8 cellular contexts compared by ENCODE assay signal in genomic region chr14:77133718-77134338, GRCh38. TPM values are rescaled to one million over a fixed set of nuclear protein-coding genes. Genes with fewer than 3 reads are reported as not detected.
DNase-seq lines count a peak whose midpoint lies in the region; ATAC-seq, FAIRE-seq and TF ChIP-seq lines count a peak whose summit lies in the region.

No MANE protein-coding gene starts in this region.

- H3K9me3 ChIP-seq in small intestine (ENCODE audit: control insufficient read depth, low read depth) (no peaks in the 10 kb centered on the region), esophagus muscularis mucosa (no peaks in the 10 kb centered on the region)

- H3K27me3 ChIP-seq in small intestine (ENCODE audit: control insufficient read depth in 2 of 2, insufficient read depth in 2 of 2, low read length in 2 of 2): peaks cover 3 to 17% of the 10 kb centered on the region in 2 donors
- H3K27me3 ChIP-seq in esophagus muscularis mucosa: peaks cover 0 to 94% (median 20%) of the 10 kb centered on the region in 4 donors

- no peaks in the 10 kb centered on the region for H3K36me3 ChIP-seq in small intestine (ENCODE audit: control insufficient read depth in 2 of 2, insufficient read depth in 2 of 2, low read length in 2 of 2)
- no peaks in the 10 kb centered on the region for H3K36me3 ChIP-seq in esophagus muscularis mucosa

- no peak for TF ChIP-seq CTCF in esophagus muscularis mucosa (IDR thresholded peaks at IDR 0.05)

- H3K27ac ChIP-seq in small intestine (ENCODE audit: low read depth in 1 of 2, low read length in 1 of 2): no peak overlapping the region
- no peak overlapping the region for H3K27ac ChIP-seq in esophagus muscularis mucosa (replicated peaks in 1 of 4)

- TF ChIP-seq EP300 in esophagus muscularis mucosa (IDR thresholded peaks at IDR 0.05): no peak

- DNase-seq in LoVo (ENCODE audit: low spot score) (peak; percentile 49), activated T-cell treated with anti-CD3 and anti-CD28 coated beads for 48 hours (ENCODE audit: low read depth) (peak; percentile 51), germinal center (ENCODE audit: low spot score) (peak; percentile 83), small intestine (peak; percentile 36), DMS79 (lab: John Stamatoyannopoulos, UW) (no peak), NCI-H774 (lab: John Stamatoyannopoulos, UW) (no peak), esophagus muscularis mucosa (ENCODE audit: extremely low spot score) (no peak)

- FAIRE-seq in small intestine (lab: Jason Lieb, UNC): no peak

- no peak overlapping the region for H3K4me3 ChIP-seq in small intestine (ENCODE audit: low read depth in 1 of 2, low read length in 2 of 2)
- no peak overlapping the region for H3K4me3 ChIP-seq in esophagus muscularis mucosa

- intact Hi-C loops in esophagus muscularis mucosa (cut with DNase I): no loop called here

- H3K4me1 ChIP-seq in small intestine (ENCODE audit: control insufficient read depth in 2 of 2, insufficient read depth in 1 of 2, low read depth in 1 of 2, low read length in 1 of 2) (no peaks in the 10 kb centered on the region), esophagus muscularis mucosa (no peaks in the 10 kb centered on the region)

- no peak for TF ChIP-seq POLR2A in esophagus muscularis mucosa (IDR thresholded peaks at IDR 0.05; ENCODE audit: low read depth)

- ATAC-seq in GM19351 (IDR thresholded peaks at IDR 0.05; ENCODE audit: unreplicated experiment): peak; percentile 57

- 6 to 8% (median 7%) methylated on average over 22 of the region's 22 CpGs for WGBS in small intestine, 3 donors
- 6% methylated on average over 13 of the region's 22 CpGs for WGBS in esophagus muscularis mucosa

RNA-seq across cellular contexts. Expression of gene ZDHHC22, which starts 7.8 kb away (rescaled TPM):
- under 1 TPM in 1 of 3 donors, not detected in 2; 0.33 TPM for polyA plus RNA-seq in small intestine
- total RNA-seq in esophagus muscularis mucosa: under 1 TPM in 1 of 4 donors, not detected in 3; 0.13 TPM

RNA-seq across cellular contexts. Expression of gene CIPC, which starts 35.8 kb away (rescaled TPM):
- polyA plus RNA-seq in small intestine: 1 to 10 TPM; 7.6 to 9.2 (median 8.5) TPM
- total RNA-seq in esophagus muscularis mucosa: 10 to 100 TPM; 37.1 to 63.0 (median 46.5) TPM

RNA-seq across cellular contexts. Expression of gene TMEM63C, which starts 47.8 kb away (rescaled TPM):
- 1 to 10 TPM in 1 of 3 donors, under 1 TPM in 1, not detected in 1; 0.27 to 2.0 TPM for polyA plus RNA-seq in small intestine
- total RNA-seq in esophagus muscularis mucosa: 1 to 10 TPM in 2 of 4 donors, under 1 TPM in 2; 0.83 to 5.0 (median 1.1) TPM

Comparison
In these comparisons a context has a peak if more than half of its experiments do, and no peak if none do; other contexts are left out.
1. DNase-seq: peak in LoVo (single experiment), activated T-cell treated with anti-CD3 and anti-CD28 coated beads for 48 hours (single experiment), germinal center (single experiment) and small intestine (single experiment); none in DMS79 (single experiment), NCI-H774 (single experiment) and esophagus muscularis mucosa (single experiment).